Comparison of ENCODE assay signal across 8 cellular contexts in genomic region chr4:2042207-2042946, GRCh38. TPM values are rescaled to one million over a fixed set of nuclear protein-coding genes. Genes with fewer than 3 reads are reported as not detected.
DNase-seq lines count a peak whose midpoint lies in the region; ATAC-seq and TF ChIP-seq lines count a peak whose summit lies in the region.

No MANE protein-coding gene starts in this region.

- no peaks in the 10 kb centered on the region for H3K36me3 Mint-ChIP-seq in activated CD8-positive, alpha-beta T cell treated with anti-CD3 and anti-CD28 coated beads, Interleukin-2, amount 10 ng/mL, durations not matched to agents 7 days and 5 days (ENCODE audit: low read depth)
- no peaks in the 10 kb centered on the region for H3K36me3 Mint-ChIP-seq in nephron progenitor cell (ENCODE audit: low read depth)

- no peaks in the 10 kb centered on the region for H3K9me3 ChIP-seq in esophagus squamous epithelium

- POLR2A ChIA-PET in activated CD8-positive, alpha-beta T cell treated with anti-CD3 and anti-CD28 coated beads, Interleukin-2, amount 10 ng/mL, durations not matched to agents 7 days and 5 days (lab: Charles Lee) = interaction anchor here (0.6 kb wide), 1 partner anchor 33 kb away, joined by 3 read pairs; no protein-coding TSS in a partner anchor

- DNase-seq in activated CD8-positive, alpha-beta T cell treated with anti-CD3 and anti-CD28 coated beads, Interleukin-2, amount 10 ng/mL, durations not matched to agents 7 days and 5 days = peak; percentile 51
- DNase-seq in esophagus squamous epithelium (lab: John Stamatoyannopoulos, UW) (no peak), nephron progenitor cell (peak; percentile 70), NCI-H510A treated with DMSO at 0.1 percent for 48 hours (lab: John Stamatoyannopoulos, UW) (no peak), mucosa of gallbladder (ENCODE audit: low spot score) (no peak), NCI-H1694 treated with DMSO at 0.1 percent for 48 hours (lab: John Stamatoyannopoulos, UW) (no peak)

- no peaks in the 10 kb centered on the region for H3K36me3 ChIP-seq in esophagus squamous epithelium

- no peak overlapping the region for H3K27ac Mint-ChIP-seq in activated CD8-positive, alpha-beta T cell treated with anti-CD3 and anti-CD28 coated beads, Interleukin-2, amount 10 ng/mL, durations not matched to agents 7 days and 5 days
- no peak overlapping the region for H3K27ac Mint-ChIP-seq in nephron progenitor cell

- H3K4me3 ChIP-seq in esophagus squamous epithelium = peak overlapping the region; percentile 49 to 79 (median 64)

- H3K9me3 Mint-ChIP-seq in activated CD8-positive, alpha-beta T cell treated with anti-CD3 and anti-CD28 coated beads, Interleukin-2, amount 10 ng/mL, durations not matched to agents 7 days and 5 days (ENCODE audit: insufficient read depth) = no peaks in the 10 kb centered on the region
- peaks cover 5% of the 10 kb centered on the region for H3K9me3 Mint-ChIP-seq in nephron progenitor cell

- WGBS in esophagus squamous epithelium, 2 donors = no CpG with 5 or more reads among the region's 80 CpGs

- ATAC-seq in GM18907 (IDR thresholded peaks at IDR 0.05; ENCODE audit: unreplicated experiment) = peak; percentile 39
- ATAC-seq in HG03439 (IDR thresholded peaks at IDR 0.05; ENCODE audit: unreplicated experiment) = peak; percentile 28
- ATAC-seq in activated CD8-positive, alpha-beta T cell treated with anti-CD3 and anti-CD28 coated beads, Interleukin-2, amount 10 ng/mL, durations not matched to agents 7 days and 5 days = peak; percentile 66

- H3K27ac ChIP-seq in esophagus squamous epithelium = peak overlapping the region in 1 of 4 donors; percentile 36

- TF ChIP-seq POLR2A in esophagus squamous epithelium (IDR thresholded peaks at IDR 0.05) = no peak

- H3K27me3 ChIP-seq in esophagus squamous epithelium = peaks cover 8 to 84% (median 15%) of the 10 kb centered on the region in 4 donors

- H3K4me1 ChIP-seq in esophagus squamous epithelium = peaks cover 21 to 39% (median 24%) of the 10 kb centered on the region in 3 donors

- peaks cover 16% of the 10 kb centered on the region for H3K27me3 Mint-ChIP-seq in activated CD8-positive, alpha-beta T cell treated with anti-CD3 and anti-CD28 coated beads, Interleukin-2, amount 10 ng/mL, durations not matched to agents 7 days and 5 days (ENCODE audit: low read depth)
- H3K27me3 Mint-ChIP-seq in nephron progenitor cell (ENCODE audit: low read depth, poor library complexity) = peaks cover 44% of the 10 kb centered on the region

- TF ChIP-seq CTCF in esophagus squamous epithelium (IDR thresholded peaks at IDR 0.05) = no peak
- TF ChIP-seq CTCF in nephron progenitor cell (IDR thresholded peaks at IDR 0.05) = no peak

- CTCF ChIA-PET in activated CD8-positive, alpha-beta T cell treated with anti-CD3 and anti-CD28 coated beads, Interleukin-2, amount 10 ng/mL, durations not matched to agents 7 days and 5 days (lab: Charles Lee) = no interaction called here

- peak overlapping the region; percentile 57 for H3K4me3 Mint-ChIP-seq in activated CD8-positive, alpha-beta T cell treated with anti-CD3 and anti-CD28 coated beads, Interleukin-2, amount 10 ng/mL, durations not matched to agents 7 days and 5 days
- peak overlapping the region; percentile 83 for H3K4me3 Mint-ChIP-seq in nephron progenitor cell

- intact Hi-C loops in esophagus squamous epithelium (cut with DNase I) = no loop called here

- no peaks in the 10 kb centered on the region for H3K4me1 Mint-ChIP-seq in activated CD8-positive, alpha-beta T cell treated with anti-CD3 and anti-CD28 coated beads, Interleukin-2, amount 10 ng/mL, durations not matched to agents 7 days and 5 days (ENCODE audit: low read depth)
- peaks cover 5% of the 10 kb centered on the region for H3K4me1 Mint-ChIP-seq in nephron progenitor cell

RNA-seq across cellular contexts. Expression of gene NAT8L, which starts 16.8 kb away (rescaled TPM):
- under 1 TPM in 1 of 2 experiments, not detected in 1; 0.05 TPM for total RNA-seq in activated CD8-positive, alpha-beta T cell treated with anti-CD3 and anti-CD28 coated beads, Interleukin-2, amount 10 ng/mL, durations not matched to agents 7 days and 5 days
- total RNA-seq in esophagus squamous epithelium (under 1 TPM in 1 of 4 donors, not detected in 3; under 0.01 TPM), mucosa of gallbladder (0.40 TPM)

RNA-seq across cellular contexts. Expression of gene NELFA, which starts 33.6 kb away (rescaled TPM):
- 10 to 100 TPM; 32.2 to 35.6 TPM for total RNA-seq in activated CD8-positive, alpha-beta T cell treated with anti-CD3 and anti-CD28 coated beads, Interleukin-2, amount 10 ng/mL, durations not matched to agents 7 days and 5 days
- total RNA-seq in esophagus squamous epithelium (10 to 100 TPM; 23.1 to 36.8 (median 25.0) TPM), mucosa of gallbladder (34.2 TPM)

Comparison
In these comparisons a context has a peak if more than half of its experiments do, and no peak if none do; other contexts are left out.
1. DNase-seq: peak in activated CD8-positive, alpha-beta T cell treated with anti-CD3 and anti-CD28 coated beads, Interleukin-2, amount 10 ng/mL, durations not matched to agents 7 days and 5 days (single experiment) and nephron progenitor cell (single experiment); none in esophagus squamous epithelium (single experiment), NCI-H510A treated with DMSO at 0.1 percent for 48 hours (single experiment), mucosa of gallbladder (single experiment) and NCI-H1694 treated with DMSO at 0.1 percent for 48 hours (single experiment).
2. Peak in every context shown above with its lines, with median percentiles within 50 percentile points of each other: ATAC-seq.